8 cellular contexts compared by ENCODE assay signal in the genomic region with DNA sequence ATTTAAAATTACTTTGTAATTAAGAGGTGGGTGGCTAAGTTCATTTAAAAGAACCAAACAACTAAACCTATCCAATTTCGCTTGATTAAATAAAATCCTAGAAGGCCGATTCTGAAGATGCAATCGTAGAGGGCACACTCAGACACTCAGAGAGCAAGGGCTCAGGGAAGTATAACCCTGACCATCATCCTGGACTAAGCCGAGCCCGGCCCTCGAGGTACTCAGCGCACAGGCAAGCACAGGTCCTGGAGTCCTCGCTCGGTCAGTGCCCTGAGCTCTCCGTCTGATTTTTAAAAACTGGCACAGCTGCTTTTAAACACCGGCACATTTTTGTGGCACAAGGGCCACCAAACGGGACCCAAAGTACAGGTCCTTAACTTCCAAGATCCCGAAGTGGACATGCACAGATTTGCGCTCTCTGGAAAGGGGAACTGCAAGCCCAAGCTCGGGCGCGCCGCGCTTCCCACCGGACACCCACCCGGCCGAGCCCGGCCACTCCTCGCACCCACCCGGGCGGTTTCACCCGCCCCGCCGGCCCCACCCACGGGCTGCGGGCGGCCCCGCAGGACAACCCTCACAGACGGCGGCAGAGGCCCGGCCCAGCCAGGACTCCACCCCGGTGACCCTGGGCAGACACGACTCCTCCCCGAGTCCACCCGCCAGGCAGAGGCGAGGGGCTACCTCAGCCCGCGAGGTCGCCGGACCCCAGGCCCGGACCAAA.
A peak's percentile ranks its signal among the peaks of the same experiment; 100 is the strongest.
DNase-seq lines count a peak whose midpoint lies in the region; ATAC-seq and TF ChIP-seq lines count a peak whose summit lies in the region.
"Not testable (repeated sequence)": the region's sequence is repeated elsewhere in the genome, so short reads cannot be mapped to it uniquely, and the experiment has no call there.

No MANE protein-coding gene starts in this region.

- DNase-seq in CD4-positive, alpha-beta memory T cell, result peak; percentile 11 to 37 (median 28)
- DNase-seq in RPMI8226 (peak; percentile 25), mucosa of descending colon (peak; percentile 46 to 80 (median 79))
- peak; percentile 53 to 67 for DNase-seq in activated naive CD4-positive, alpha-beta T cell treated with anti-CD3 and anti-CD28 coated beads, Interleukin-2, amount 50 U/mL, for 72 hours (ENCODE audit: low spot score in 2 of 2)
- not testable (repeated sequence) for DNase-seq in fibroblast of pulmonary artery (ENCODE audit: low read depth)
- peak; percentile 4 to 25 for DNase-seq in stimulated activated CD8-positive, alpha-beta memory T cell treated with anti-CD3 and anti-CD28 coated beads, Interleukin-15, amount 100 ng/mL, for 48 hours (ENCODE audit: low read depth in 2 of 2)

- not testable (repeated sequence) for H3K27me3 Mint-ChIP-seq in CD4-positive, alpha-beta memory T cell

- H3K4me1 Mint-ChIP-seq in CD4-positive, alpha-beta memory T cell, result not testable (repeated sequence)

- intact Hi-C loops in CD4-positive, alpha-beta memory T cell (cut with micrococcal nuclease); mucosa of descending colon (cut with DNase I, micrococcal nuclease): not testable (repeated sequence)

- H3K36me3 Mint-ChIP-seq in CD4-positive, alpha-beta memory T cell; activated naive CD4-positive, alpha-beta T cell treated with anti-CD3 and anti-CD28 coated beads, Interleukin-2, amount 50 U/mL, for 72 hours: not testable (repeated sequence)

- H3K27ac Mint-ChIP-seq in CD4-positive, alpha-beta memory T cell; activated naive CD4-positive, alpha-beta T cell treated with anti-CD3 and anti-CD28 coated beads, Interleukin-2, amount 50 U/mL, for 72 hours: not testable (repeated sequence)

- CTCF ChIA-PET in CD4-positive, alpha-beta memory T cell (lab: Charles Lee; ENCODE audit: partially characterized antibody), result not testable (repeated sequence)

- not testable (repeated sequence) for H3K27me3 ChIP-seq in CD4-positive, alpha-beta memory T cell (ENCODE audit: insufficient read depth, low read length)

- POLR2A ChIA-PET in CD4-positive, alpha-beta memory T cell (lab: Charles Lee; ENCODE audit: partially characterized antibody), result not testable (repeated sequence)

- not testable (repeated sequence) for TF ChIP-seq CTCF in fibroblast of pulmonary artery (IDR thresholded peaks at IDR 0.05; ENCODE audit: low read length, missing control alignments); mucosa of descending colon (IDR thresholded peaks at IDR 0.05)

- peak; percentile 34 for ATAC-seq in GM21381 (IDR thresholded peaks at IDR 0.05; ENCODE audit: unreplicated experiment)
- peak; percentile 38 for ATAC-seq in HG03108 (IDR thresholded peaks at IDR 0.05; ENCODE audit: unreplicated experiment)
- ATAC-seq in activated naive CD4-positive, alpha-beta T cell treated with anti-CD3 and anti-CD28 coated beads, Interleukin-2, amount 50 U/mL, for 72 hours, result peak; percentile 41 to 68
- ATAC-seq in mucosa of descending colon, result peak; percentile 86

- peak overlapping the region in 1 of 2 donors; percentile 68 for H3K4me3 ChIP-seq in CD4-positive, alpha-beta memory T cell (ENCODE audit: low read length in 2 of 2)
- peak overlapping the region; percentile 54 for H3K4me3 ChIP-seq in fibroblast of pulmonary artery (replicated peaks; ENCODE audit: low read depth, low read length)
- H3K4me3 ChIP-seq in mucosa of descending colon, result peak overlapping the region; percentile 74

- peak overlapping the region in 4 of 8 donors; percentile 39 to 76 (median 51) for H3K4me3 Mint-ChIP-seq in CD4-positive, alpha-beta memory T cell

- peak overlapping the region; percentile 47 for H3K27ac ChIP-seq in CD4-positive, alpha-beta memory T cell (ENCODE audit: low read depth, low read length)

- not testable (repeated sequence) for H3K4me1 ChIP-seq in CD4-positive, alpha-beta memory T cell (ENCODE audit: insufficient read depth, low read length); mucosa of descending colon (ENCODE audit: low read depth)

- H3K9me3 ChIP-seq in CD4-positive, alpha-beta memory T cell (ENCODE audit: control insufficient read depth in 1 of 2, low read length in 2 of 2); mucosa of descending colon: not testable (repeated sequence)

- not testable (repeated sequence) for H3K9me3 Mint-ChIP-seq in CD4-positive, alpha-beta memory T cell; activated naive CD4-positive, alpha-beta T cell treated with anti-CD3 and anti-CD28 coated beads, Interleukin-2, amount 50 U/mL, for 72 hours

- not testable (repeated sequence) for H3K36me3 ChIP-seq in CD4-positive, alpha-beta memory T cell (ENCODE audit: insufficient read depth, low read length); mucosa of descending colon (ENCODE audit: low read depth)

Comparison
In these comparisons a context has a peak if more than half of its experiments do, and no peak if none do; other contexts are left out.
1. ATAC-seq: peak in every context shown above with its lines; median percentile 86 in mucosa of descending colon; 54 in activated naive CD4-positive, alpha-beta T cell treated with anti-CD3 and anti-CD28 coated beads, Interleukin-2, amount 50 U/mL, for 72 hours; 38 in HG03108; 34 in GM21381.